ENCODE assay signal across 1 cellular context in genomic region chr13:23450340-23451046, GRCh38.
A peak's percentile ranks its signal among the peaks of the same experiment; 100 is the strongest.
TF ChIP-seq lines count a peak whose summit lies in the region.

No MANE protein-coding gene starts in this region.

TF ChIP-seq in SK-N-SH, 30 proteins besides CTCF, POLR2A, EP300 and RAD21 (continued from another document):
- TF ChIP-seq FOSL2 (IDR thresholded peaks at IDR 0.05; ENCODE audit: borderline replicate concordance, low read depth) (no peak), FOXM1 (IDR thresholded peaks at IDR 0.05; ENCODE audit: low read depth) (no peak), RXRA (IDR thresholded peaks at IDR 0.05; ENCODE audit: borderline replicate concordance, low read depth) (no peak), IRF3 (IDR thresholded peaks at IDR 0.05; ENCODE audit: low read depth, low read length) (no peak), YY1 (IDR thresholded peaks at IDR 0.05; ENCODE audit: low read depth) (no peak), NFIC (IDR thresholded peaks at IDR 0.05; ENCODE audit: borderline replicate concordance) (no peak), ZBTB33 (IDR thresholded peaks at IDR 0.05; ENCODE audit: borderline replicate concordance, low read depth) (no peak), MXI1 (IDR thresholded peaks at IDR 0.05; ENCODE audit: low read depth, low read length) (peak; percentile 72; the same call in 1 of the 2 replicates), RCOR1 (IDR thresholded peaks at IDR 0.05; ENCODE audit: low read length) (peak; percentile 99), GABPA (IDR thresholded peaks at IDR 0.05; ENCODE audit: low read depth) (no peak), POLR2AphosphoS5 (IDR thresholded peaks at IDR 0.05; ENCODE audit: low read depth, low read length) (no peak), TEAD4 (IDR thresholded peaks at IDR 0.05; ENCODE audit: borderline replicate concordance, insufficient read depth) (no peak), ELF1 (IDR thresholded peaks at IDR 0.05) (no peak), MEF2A (IDR thresholded peaks at IDR 0.05; ENCODE audit: borderline replicate concordance, low read depth) (no peak), NRF1 (IDR thresholded peaks at IDR 0.05; ENCODE audit: low read depth, low read length) (no peak), FOXJ3 (CRISPR knock-in tag; IDR thresholded peaks at IDR 0.05) (no peak)
